ENCODE assay signal across 2 cellular contexts in genomic region chr10:43390333-43390732, GRCh38.
TF ChIP-seq lines count a peak whose summit lies in the region.

No MANE protein-coding gene starts in this region.

TF ChIP-seq in IMR-90, 13 proteins besides CTCF, POLR2A, EP300 and RAD21:
- TF ChIP-seq MAZ (IDR thresholded peaks at IDR 0.05; ENCODE audit: borderline replicate concordance, low read depth, low read length) = no peak
- no peak for TF ChIP-seq RCOR1 (IDR thresholded peaks at IDR 0.05; ENCODE audit: insufficient replicate concordance, low read length)
- TF ChIP-seq FOS (IDR thresholded peaks at IDR 0.05; ENCODE audit: low read depth, low read length) = no peak

TF ChIP-seq in GM12878, 131 proteins besides CTCF, POLR2A, EP300 and RAD21:
- no peak for TF ChIP-seq BRCA1 (IDR thresholded peaks at IDR 0.05; ENCODE audit: low read depth, low read length)
- no peak for TF ChIP-seq DPF2 (IDR thresholded peaks at IDR 0.05)
- no peak for TF ChIP-seq ZBTB4 (CRISPR knock-in tag; IDR thresholded peaks at IDR 0.05)
- no peak for TF ChIP-seq PRDM15 (CRISPR knock-in tag; IDR thresholded peaks at IDR 0.05)
- no peak for TF ChIP-seq SREBF2 (IDR thresholded peaks at IDR 0.05; ENCODE audit: low read length)
- TF ChIP-seq ATF7 (IDR thresholded peaks at IDR 0.05; ENCODE audit: low read depth) = no peak
- no peak for TF ChIP-seq GABPA (IDR thresholded peaks at IDR 0.05; ENCODE audit: low read depth)
- no peak for TF ChIP-seq MXI1 (IDR thresholded peaks at IDR 0.05; ENCODE audit: low read depth, low read length)
- TF ChIP-seq SIX5 (IDR thresholded peaks at IDR 0.05; ENCODE audit: low read depth, low read length, severe bottlenecking) = no peak
- no peak for TF ChIP-seq CHD4 (IDR thresholded peaks at IDR 0.05)
- no peak for TF ChIP-seq RFX5 (IDR thresholded peaks at IDR 0.05; ENCODE audit: low read depth, low read length)
- no peak for TF ChIP-seq ESRRA (IDR thresholded peaks at IDR 0.05; ENCODE audit: low read length)
- TF ChIP-seq FOS (IDR thresholded peaks at IDR 0.05; ENCODE audit: borderline replicate concordance, extremely low read depth, insufficient read length) = no peak
- no peak for TF ChIP-seq IKZF2 (IDR thresholded peaks at IDR 0.05)
- no peak for TF ChIP-seq NFIC (IDR thresholded peaks at IDR 0.05; ENCODE audit: low read depth, low read length)
- TF ChIP-seq HDGF (IDR thresholded peaks at IDR 0.05) = no peak
TF ChIP-seq in GM12878: peak in this region for 0.
